ENCODE assay signal across 8 cellular contexts in the genomic region with DNA sequence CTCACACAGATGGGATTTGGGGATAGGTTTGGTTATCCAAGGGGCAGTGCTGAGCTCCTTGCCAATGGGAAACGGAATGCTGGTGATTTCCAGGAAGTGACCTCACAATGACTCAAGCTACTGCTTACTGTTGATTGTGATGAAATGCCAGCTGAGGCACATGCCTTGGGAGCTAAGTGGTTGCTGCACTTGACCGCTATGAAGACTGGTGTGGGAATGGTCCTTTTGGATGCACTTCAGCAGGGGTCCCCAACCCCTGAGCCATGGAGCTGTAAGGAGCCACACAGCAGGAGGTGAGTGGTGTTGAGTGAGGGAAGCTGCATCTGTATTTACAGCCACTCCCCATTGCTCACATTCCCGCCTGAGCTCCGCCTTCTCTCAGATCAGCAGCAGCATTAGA. TPM values are rescaled to one million over a fixed set of nuclear protein-coding genes. Genes with fewer than 3 reads are reported as not detected.
A peak's percentile ranks its signal among the peaks of the same experiment; 100 is the strongest.
DNase-seq lines count a peak whose midpoint lies in the region; ATAC-seq, FAIRE-seq and TF ChIP-seq lines count a peak whose summit lies in the region.
"Not testable (repeated sequence)": the region's sequence is repeated elsewhere in the genome, so short reads cannot be mapped to it uniquely, and the experiment has no call there.

No MANE protein-coding gene starts in this region.

- H3K14ac ChIP-seq in H1 (ENCODE audit: insufficient read length) = not testable (repeated sequence)

- H3K36me3 ChIP-seq in A673 (ENCODE audit: insufficient read depth, low read length, poor library complexity, severe bottlenecking); PC-3 (ENCODE audit: low read depth, low read length); H1 (ENCODE audit: control insufficient read depth in 2 of 4, insufficient read depth in 4 of 4, low read length in 3 of 4); osteoblast (ENCODE audit: insufficient read depth, low read length): not testable (repeated sequence)

- H3K79me1 ChIP-seq in H1 (ENCODE audit: low read depth, low read length) = not testable (repeated sequence)

- peak overlapping the region; percentile 38; the same call in 1 of the 2 replicates for H2BK5ac ChIP-seq in H1 (ENCODE audit: low read depth, low read length)

- H3K23ac ChIP-seq in H1 (ENCODE audit: insufficient read length) = not testable (repeated sequence)

- H3K4me1 ChIP-seq in A673 (ENCODE audit: insufficient read depth, low read length, poor library complexity, severe bottlenecking); PC-3 (ENCODE audit: insufficient read depth, low read length); H1 (replicated peaks in 1 of 4; ENCODE audit: control insufficient read depth in 3 of 4, insufficient read depth in 4 of 4, low read length in 3 of 4); osteoblast (ENCODE audit: insufficient read depth, low read length): not testable (repeated sequence)

- POLR2A ChIA-PET in A673 (lab: Charles Lee; ENCODE audit: low non-redundant PET); H1 (lab: Charles Lee; ENCODE audit: partially characterized antibody): not testable (repeated sequence)
- POLR2A ChIA-PET in PC-3 (lab: Charles Lee; ENCODE audit: unreplicated experiment) = interaction anchor here (0.6 kb wide), 1 partner anchor 23 kb away, joined by 3 read pairs; no protein-coding TSS in a partner anchor

- H4K20me1 ChIP-seq in PC-3 (ENCODE audit: low read length); H1 (replicated peaks in 1 of 2; ENCODE audit: control insufficient read depth in 1 of 2, insufficient read depth in 2 of 2, low read length in 2 of 2); osteoblast (ENCODE audit: insufficient read depth, low read length): not testable (repeated sequence)

- H3K9ac ChIP-seq in PC-3 (ENCODE audit: low read length); H1 (replicated peaks in 1 of 4; ENCODE audit: extremely low read depth in 1 of 4, low read depth in 3 of 4, low read length in 3 of 4): not testable (repeated sequence)

- ATAC-seq in PC-3 = not testable (repeated sequence)

- H3K4ac ChIP-seq in H1 (replicated peaks; ENCODE audit: insufficient read length, low read depth, low read length) = not testable (repeated sequence)

- DNase-seq in A673 (ENCODE audit: low spot score) (peak; percentile 16), ELR (ENCODE audit: low read depth) (peak; percentile 70), HT-29 (ENCODE audit: low spot score) (peak; percentile 36), PC-3 (peak; percentile 25), amniotic epithelial cell (ENCODE audit: low read depth) (peak; percentile 45), fibroblast of pulmonary artery (ENCODE audit: low read depth) (peak; percentile 55), osteoblast (ENCODE audit: insufficient read length, low spot score, missing footprints) (peak; percentile 34)
- DNase-seq in H1 (ENCODE audit: low read depth in 1 of 2, low spot score in 2 of 2) = not testable (repeated sequence)

- CTCF ChIA-PET in A673 (lab: Charles Lee); PC-3 (lab: Charles Lee): not testable (repeated sequence)
- CTCF ChIA-PET in H1 (lab: Charles Lee; ENCODE audit: partially characterized antibody) = interaction anchor here (3.1 kb wide), 1 partner anchor 14 kb away, joined by 11 read pairs; no protein-coding TSS in a partner anchor

- not testable (repeated sequence) for H3K18ac ChIP-seq in H1 (ENCODE audit: extremely low read depth, low read length)

- H2BK12ac ChIP-seq in H1 (ENCODE audit: low read depth, low read length) = not testable (repeated sequence)

- 87% methylated on average over 4 of the region's 4 CpGs; no CpG with 5 or more reads in 1 of the 2 experiments for WGBS in H1 (ENCODE audit: extremely low coverage in 1 of 2, insufficient coverage in 1 of 2, insufficient read length in 1 of 2, insufficient replicate concordance in 2 of 2, low coverage in 1 of 2, low lambda C conversion rate in 2 of 2, missing lambda C conversion rate in 1 of 2), 2 experiments

- not testable (repeated sequence) for H3K23me2 ChIP-seq in H1 (ENCODE audit: low read depth, low read length)

- not testable (repeated sequence) for H3F3A ChIP-seq in PC-3 (ENCODE audit: low read length, unreplicated experiment)

- not testable (repeated sequence) for H3K27ac ChIP-seq in A673 (ENCODE audit: low read depth, low read length, poor library complexity, severe bottlenecking); PC-3 (ENCODE audit: low read length); H1 (ENCODE audit: low read depth, low read length); osteoblast (ENCODE audit: low read depth, low read length)

- not testable (repeated sequence) for H4K8ac ChIP-seq in H1 (ENCODE audit: extremely low read depth, insufficient read depth, low read length)

- H2AFZ ChIP-seq in PC-3 (ENCODE audit: low read length); H1 (ENCODE audit: low read length); osteoblast (ENCODE audit: low read length): not testable (repeated sequence)

- BruUV-seq in A673 (replicated peaks; lab: Mats Ljungman, UMichigan) = not testable (repeated sequence)
- BruUV-seq in PC-3 (replicated peaks; lab: Mats Ljungman, UMichigan) = TSS peak; percentile 13

- H3K4me3 ChIP-seq in A673 (ENCODE audit: low read depth, low read length, poor library complexity, severe bottlenecking); PC-3 (ENCODE audit: low read length); H1 (ENCODE audit: extremely low read depth in 1 of 4, insufficient read depth in 2 of 4, low read depth in 3 of 4, low read length in 4 of 4); fibroblast of pulmonary artery (replicated peaks; ENCODE audit: low read depth, low read length); osteoblast (ENCODE audit: insufficient read depth, low read length): not testable (repeated sequence)

- not testable (repeated sequence) for H3K56ac ChIP-seq in H1 (replicated peaks; ENCODE audit: insufficient read length, low read depth, low read length)

- H3K9me3 ChIP-seq in A673 (ENCODE audit: low read depth, low read length, poor library complexity, severe bottlenecking); PC-3 (ENCODE audit: low read length); H1 (ENCODE audit: insufficient read depth in 2 of 2, low read depth in 1 of 2, low read length in 1 of 2); osteoblast (ENCODE audit: low read depth, low read length): not testable (repeated sequence)

- not testable (repeated sequence) for TF ChIP-seq POLR2A in H1 (IDR thresholded peaks at IDR 0.05; ENCODE audit: control extremely low read depth in 1 of 2, low read depth in 2 of 2, low read length in 2 of 2)

- H3K79me2 ChIP-seq in PC-3 (ENCODE audit: low read length); H1 (ENCODE audit: control insufficient read depth in 1 of 2, insufficient read depth in 2 of 2, low read length in 2 of 2); osteoblast (ENCODE audit: insufficient read depth, low read length): not testable (repeated sequence)

- H2AK5ac ChIP-seq in H1 (ENCODE audit: low read depth, low read length) = not testable (repeated sequence)

- H4K91ac ChIP-seq in H1 (replicated peaks; ENCODE audit: insufficient read length, low read length) = not testable (repeated sequence)

- not testable (repeated sequence) for H3K27me3 ChIP-seq in A673 (replicated peaks; ENCODE audit: insufficient read depth, low read depth, low read length, poor library complexity); PC-3 (ENCODE audit: low read length); H1 (replicated peaks in 1 of 4; ENCODE audit: control insufficient read depth in 3 of 4, extremely low read depth in 1 of 4, insufficient read depth in 3 of 4, low read length in 3 of 4); osteoblast (ENCODE audit: insufficient read depth, low read length)

- not testable (repeated sequence) for H3K4me2 ChIP-seq in PC-3 (ENCODE audit: low read length); H1 (ENCODE audit: insufficient read depth in 1 of 2, low read depth in 2 of 2, low read length in 2 of 2); osteoblast (ENCODE audit: insufficient read depth, low read length)

- not testable (repeated sequence) for H2BK20ac ChIP-seq in H1 (ENCODE audit: low read length)

- not testable (repeated sequence) for TF ChIP-seq CTCF in A673 (conservative IDR thresholded peaks at IDR 0.05; ENCODE audit: low read depth, low read length); PC-3 (conservative IDR thresholded peaks at IDR 0.05; ENCODE audit: low read depth, low read length); H1 (IDR thresholded peaks at IDR 0.05; ENCODE audit: control extremely low read depth in 1 of 3, insufficient read depth in 1 of 3, low read depth in 1 of 3, low read length in 3 of 3); fibroblast of pulmonary artery (IDR thresholded peaks at IDR 0.05; ENCODE audit: low read length, missing control alignments); osteoblast (IDR thresholded peaks at IDR 0.05; ENCODE audit: extremely low read depth, low read depth, low read length)

- not testable (repeated sequence) for FAIRE-seq in H1 (lab: Jason Lieb, UNC)

- not testable (repeated sequence) for TF ChIP-seq RAD21 in H1 (IDR thresholded peaks at IDR 0.05 in 1 of 2, conservative IDR thresholded peaks at IDR 0.05 in 1 of 2; ENCODE audit: low read depth in 2 of 2, low read length in 2 of 2)

- not testable (repeated sequence) for TF ChIP-seq EP300 in H1 (IDR thresholded peaks at IDR 0.05; ENCODE audit: borderline replicate concordance in 1 of 2, low read depth in 2 of 2, low read length in 2 of 2)

- H2BK120ac ChIP-seq in H1 (replicated peaks; ENCODE audit: low read depth, low read length) = not testable (repeated sequence)

- H4K5ac ChIP-seq in H1 (ENCODE audit: insufficient read length, low read depth, low read length) = not testable (repeated sequence)

- intact Hi-C loops in A673 (cut with micrococcal nuclease; ENCODE audit: unreplicated experiment); PC-3 (cut with micrococcal nuclease): not testable (repeated sequence)

- not testable (repeated sequence) for H3K9me2 ChIP-seq in PC-3 (replicated peaks; ENCODE audit: low read length)

- not testable (repeated sequence) for H2BK15ac ChIP-seq in H1 (ENCODE audit: low read length)

RNA-seq across cellular contexts. Expression of gene VKORC1L1, which starts 35.4 kb away (rescaled TPM):
- total RNA-seq in A673 (2021) (30.5 and 36.8 TPM in 2 replicates), PC-3 (2014; rRNA removed) (7.6 and 9.4 TPM in 2 replicates), osteoblast (18.5 and 21.2 TPM in 2 replicates)
- 12.0 and 13.3 TPM in 2 replicates for total RNA-seq in HT-29 (2014; rRNA removed; shearing (Covaris generic))
- total RNA-seq in H1 (2021; fragmentation: NEBNext Ultra II Directional; extraction: Animal tissue kit (Norgen Biotek cat#: 25700)) = 43.9 and 45.3 TPM in 2 replicates
- polyA plus RNA-seq in H1 (2011; rRNA removed) = 10.6 and 12.7 TPM in 2 replicates
- 11.8 TPM for polyA plus RNA-seq in H1 (2011; cell fraction: cytosol; rRNA removed)
- 14.3 TPM for polyA plus RNA-seq in H1 (2011; cell fraction: nucleus; rRNA removed)
- 12.7 to 21.4 TPM (median 16.2 TPM) in 4 replicates for polyA plus RNA-seq in H1 (2012, experiment 1 of 2)
- polyA plus RNA-seq in H1 (2012, experiment 2 of 2) = 8.2 TPM
- polyA plus RNA-seq in H1 (2013, experiment 1 of 2) = 49.2 TPM
- polyA plus RNA-seq in H1 (2013, experiment 2 of 2) = 60.2 TPM
- polyA minus RNA-seq in H1 (2011; rRNA and poly(A)+ RNA removed) = 29.2 and 30.6 TPM in 2 replicates
- 14.4 TPM for polyA minus RNA-seq in H1 (2011; cell fraction: cytosol; rRNA and poly(A)+ RNA removed)
- polyA minus RNA-seq in H1 (2011; cell fraction: nucleus; rRNA and poly(A)+ RNA removed) = 18.9 TPM
